Comparison of ENCODE assay signal across 28 cellular contexts in the genomic region with DNA sequence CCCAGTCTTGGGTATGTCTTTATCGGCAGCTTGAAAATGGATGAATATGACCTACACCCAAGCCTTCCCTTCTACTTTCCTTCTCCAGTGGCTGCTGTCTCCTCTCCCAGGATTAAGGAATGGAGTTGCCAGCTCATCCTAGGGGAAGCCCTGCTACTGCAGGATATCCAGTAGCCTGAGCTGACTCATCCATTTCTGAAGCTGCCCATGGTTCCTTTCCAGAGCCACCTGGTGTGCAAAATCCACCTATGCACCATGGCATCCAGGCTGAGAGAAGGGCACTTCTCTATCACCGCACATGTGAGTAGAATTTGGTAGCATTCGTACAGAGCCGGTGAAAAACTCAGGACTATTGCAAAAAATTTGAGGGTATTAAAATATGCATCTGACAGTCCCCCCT.
DNase-seq lines count a peak whose midpoint lies in the region; ATAC-seq and TF ChIP-seq lines count a peak whose summit lies in the region.
"Had no signal": no experiment of that assay in that cellular context is flagged by ENCODE, and none has a peak within 500 bp of the region (broad histone marks: within the 10 kb centered on the region; RNA-seq: fewer than 3 reads in every experiment).

No MANE protein-coding gene starts in this region.

- no peaks in the 10 kb centered on the region for H3K79me2 ChIP-seq in HCT116 (ENCODE audit: insufficient read depth, low read length)
- H3K79me2 ChIP-seq: hepatocyte had no signal

- H3K27ac ChIP-seq in HCT116 (ENCODE audit: low read depth, low read length) (no peak overlapping the region), VCaP (no peak overlapping the region)
- H3K27ac ChIP-seq: BLaER1 treated with 17β-estradiol and CSF1 and Interleukin-3, amounts not matched to agents 10 nM and 100 nM; body of pancreas; hepatocyte; pancreas; tibial nerve had no signal

- RAD21 ChIA-PET in HCT116 (lab: Charles Lee; ENCODE audit: low non-redundant PET in 1 of 2, low total read pairs in 2 of 2, uncharacterized antibody in 2 of 2, unreplicated experiment in 2 of 2): no interaction called here

- peak; percentile 61 for ATAC-seq in HCT116
- ATAC-seq: body of pancreas; left lobe of liver; pancreas; Right ventricle myocardium inferior; stimulated activated effector memory CD8-positive, alpha-beta T cell treated with anti-CD3 and anti-CD28 coated beads, Interleukin-12 subunit alpha, Interleukin-12 subunit beta, amount 100 ng/mL, for 72 hours had no signal

- no peak overlapping the region for H3K4me2 ChIP-seq in HCT116 (ENCODE audit: low read length)
- H3K4me2 ChIP-seq: BLaER1 treated with 17β-estradiol and CSF1 and Interleukin-3, amounts not matched to agents 10 nM and 100 nM; hepatocyte had no signal

- no TSS peak for BruUV-seq in HCT116 (replicated peaks; lab: Mats Ljungman, UMichigan)

- intact Hi-C loops in HCT116 (cut with micrococcal nuclease): no loop called here

- H3K9ac ChIP-seq in HCT116 (ENCODE audit: low read length): no peak overlapping the region
- H3K9ac ChIP-seq: BLaER1 treated with 17β-estradiol and CSF1 and Interleukin-3, amounts not matched to agents 10 nM and 100 nM had no signal

- H3K27me3 ChIP-seq in HCT116 (ENCODE audit: insufficient read depth, low read length): peaks cover 21% of the 10 kb centered on the region
- H3K27me3 ChIP-seq: BLaER1 treated with 17β-estradiol and CSF1 and Interleukin-3, amounts not matched to agents 10 nM and 100 nM; body of pancreas; hepatocyte; pancreas; tibial nerve had no signal

- no peaks in the 10 kb centered on the region for H3K36me3 ChIP-seq in HCT116 (ENCODE audit: control insufficient read depth in 1 of 2, insufficient read depth in 2 of 2, low read length in 2 of 2)
- H3K36me3 ChIP-seq: BLaER1 treated with 17β-estradiol and CSF1 and Interleukin-3, amounts not matched to agents 10 nM and 100 nM; HAP-1; pancreas; tibial nerve had no signal

- TF ChIP-seq POLR2A in HCT116 (IDR thresholded peaks at IDR 0.05; ENCODE audit: borderline replicate concordance, extremely low read depth, insufficient read depth, insufficient read length): no peak

- H3K9me2 ChIP-seq in HCT116 (ENCODE audit: insufficient read depth): no peaks in the 10 kb centered on the region

- no peaks in the 10 kb centered on the region for H3K9me3 ChIP-seq in HCT116 (ENCODE audit: control insufficient read depth in 1 of 2, insufficient read depth in 1 of 2, low read depth in 1 of 2, low read length in 2 of 2)
- H3K9me3 ChIP-seq: BLaER1 treated with 17β-estradiol and CSF1 and Interleukin-3, amounts not matched to agents 10 nM and 100 nM; body of pancreas; HAP-1; pancreas; tibial nerve had no signal

- no peak for TF ChIP-seq CTCF in HCT116 (IDR thresholded peaks at IDR 0.05 in 2 of 3, conservative IDR thresholded peaks at IDR 0.05 in 1 of 3; ENCODE audit: borderline replicate concordance in 1 of 3, insufficient read depth in 1 of 3, low read depth in 2 of 3, low read length in 2 of 3)
- peak; percentile 15; the same call in 1 of the 2 replicates for TF ChIP-seq CTCF in VCaP (conservative IDR thresholded peaks at IDR 0.05)

- DNase-seq in EH (ENCODE audit: low read depth) (peak; percentile 21), HCT116 (ENCODE audit: low read depth, low spot score) (no peak), islet precursor cell (peak; percentile 53), NCI-H2171 treated with DMSO at 0.1 percent for 48 hours (lab: John Stamatoyannopoulos, UW) (no peak), kidney glomerular epithelial cell (lab: John Stamatoyannopoulos, UW) (no peak)
- no peak for DNase-seq in activated CD4-positive, CD25-positive, alpha-beta regulatory T cell (lab: John Stamatoyannopoulos, UW)
- DNase-seq: activated CD4-positive, alpha-beta memory T cell treated with anti-CD3 and anti-CD28 coated beads, Interleukin-2, amount 10 ng/mL, durations not matched to agents 7 days and 5 days; activated CD8-positive, alpha-beta memory T cell treated with anti-CD3 and anti-CD28 coated beads, Interleukin-2, amount 50 U/mL, for 4 hours; activated naive CD4-positive, alpha-beta T cell treated with anti-CD3 and anti-CD28 coated beads, Interleukin-2, amount 10 ng/mL, durations not matched to agents 7 days and 5 days; body of pancreas; cerebellar nuclear complex; dermis blood vessel endothelial cell; DMS79 treated with DMSO at 0.1 percent for 48 hours; NCI-H1092; NCI-H1694 treated with DMSO at 0.1 percent for 48 hours; NCI-H510A treated with DMSO at 0.1 percent for 48 hours; OCI-M1; pancreas; stimulated activated CD4-positive, alpha-beta T cell treated with anti-CD3 and anti-CD28 coated beads, Interleukin-15, amount 100 ng/mL, for 24 hours; T-helper 2 cell had no signal

- H4K20me1 ChIP-seq in HCT116 (ENCODE audit: insufficient read depth): no peaks in the 10 kb centered on the region
- H4K20me1 ChIP-seq: BLaER1 treated with 17β-estradiol and CSF1 and Interleukin-3, amounts not matched to agents 10 nM and 100 nM had no signal

- CTCF ChIA-PET in HCT116 (lab: Charles Lee): interaction anchor here (1.1 to 1.7 kb wide), 2 partner anchors 192 to 555 kb away, joined by 4 to 9 read pairs; no protein-coding TSS in a partner anchor

- TF ChIP-seq RAD21 in HCT116 (IDR thresholded peaks at IDR 0.05; ENCODE audit: low read depth): 0 out of 2 replicates have a peak, but pooled peaks have one; percentile 14

- POLR2A ChIA-PET in HCT116 (lab: Charles Lee): no interaction called here

- H3K4me1 ChIP-seq in HCT116 (ENCODE audit: control insufficient read depth in 1 of 2, insufficient read depth in 2 of 2, low read length in 2 of 2): no peaks in the 10 kb centered on the region
- H3K4me1 ChIP-seq: HAP-1, pancreas had no signal

- H3K4me3 ChIP-seq in HCT116 (replicated peaks in 1 of 2; ENCODE audit: low read depth in 1 of 2, low read length in 2 of 2): no peak overlapping the region
- H3K4me3 ChIP-seq: BLaER1 treated with 17β-estradiol and CSF1 and Interleukin-3, amounts not matched to agents 10 nM and 100 nM; body of pancreas; HAP-1; hepatocyte; pancreas; tibial nerve had no signal

- H2AFZ ChIP-seq in HCT116 (ENCODE audit: low read depth, low read length, poor library complexity, severe bottlenecking): no peak overlapping the region
- H2AFZ ChIP-seq: hepatocyte had no signal

TF ChIP-seq in HCT116, 20 proteins besides CTCF, POLR2A, EP300 and RAD21 (continues in another document):
- no peak for TF ChIP-seq POLR2AphosphoS5 (IDR thresholded peaks at IDR 0.05; ENCODE audit: low read depth, low read length)
- no peak for TF ChIP-seq SRF (IDR thresholded peaks at IDR 0.05; ENCODE audit: low read depth)
- TF ChIP-seq EZH2 (IDR thresholded peaks at IDR 0.05): no peak
- no peak for TF ChIP-seq TCF7L2 (IDR thresholded peaks at IDR 0.05; ENCODE audit: borderline replicate concordance, extremely low read depth, insufficient read depth, insufficient read length)
- no peak for TF ChIP-seq FOSL1 (IDR thresholded peaks at IDR 0.05; ENCODE audit: low read depth)
- TF ChIP-seq, protein P1, sequence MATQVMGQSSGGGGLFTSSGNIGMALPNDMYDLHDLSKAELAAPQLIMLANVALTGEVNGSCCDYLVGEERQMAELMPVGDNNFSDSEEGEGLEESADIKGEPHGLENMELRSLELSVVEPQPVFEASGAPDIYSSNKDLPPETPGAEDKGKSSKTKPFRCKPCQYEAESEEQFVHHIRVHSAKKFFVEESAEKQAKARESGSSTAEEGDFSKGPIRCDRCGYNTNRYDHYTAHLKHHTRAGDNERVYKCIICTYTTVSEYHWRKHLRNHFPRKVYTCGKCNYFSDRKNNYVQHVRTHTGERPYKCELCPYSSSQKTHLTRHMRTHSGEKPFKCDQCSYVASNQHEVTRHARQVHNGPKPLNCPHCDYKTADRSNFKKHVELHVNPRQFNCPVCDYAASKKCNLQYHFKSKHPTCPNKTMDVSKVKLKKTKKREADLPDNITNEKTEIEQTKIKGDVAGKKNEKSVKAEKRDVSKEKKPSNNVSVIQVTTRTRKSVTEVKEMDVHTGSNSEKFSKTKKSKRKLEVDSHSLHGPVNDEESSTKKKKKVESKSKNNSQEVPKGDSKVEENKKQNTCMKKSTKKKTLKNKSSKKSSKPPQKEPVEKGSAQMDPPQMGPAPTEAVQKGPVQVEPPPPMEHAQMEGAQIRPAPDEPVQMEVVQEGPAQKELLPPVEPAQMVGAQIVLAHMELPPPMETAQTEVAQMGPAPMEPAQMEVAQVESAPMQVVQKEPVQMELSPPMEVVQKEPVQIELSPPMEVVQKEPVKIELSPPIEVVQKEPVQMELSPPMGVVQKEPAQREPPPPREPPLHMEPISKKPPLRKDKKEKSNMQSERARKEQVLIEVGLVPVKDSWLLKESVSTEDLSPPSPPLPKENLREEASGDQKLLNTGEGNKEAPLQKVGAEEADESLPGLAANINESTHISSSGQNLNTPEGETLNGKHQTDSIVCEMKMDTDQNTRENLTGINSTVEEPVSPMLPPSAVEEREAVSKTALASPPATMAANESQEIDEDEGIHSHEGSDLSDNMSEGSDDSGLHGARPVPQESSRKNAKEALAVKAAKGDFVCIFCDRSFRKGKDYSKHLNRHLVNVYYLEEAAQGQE (IDR thresholded peaks at IDR 0.05; ENCODE audit: low read depth): no peak
- TF ChIP-seq EZH2phosphoT487 (IDR thresholded peaks at IDR 0.05; ENCODE audit: borderline replicate concordance): no peak
- TF ChIP-seq SIN3A (IDR thresholded peaks at IDR 0.05; ENCODE audit: low read depth): no peak
- TF ChIP-seq CBX3 (IDR thresholded peaks at IDR 0.05; ENCODE audit: low read depth): no peak
- no peak for TF ChIP-seq JUND (IDR thresholded peaks at IDR 0.05)
- TF ChIP-seq YY1 (IDR thresholded peaks at IDR 0.05; ENCODE audit: extremely low read depth, insufficient replicate concordance, low read depth, low read length): no peak
- no peak for TF ChIP-seq ELF1 (IDR thresholded peaks at IDR 0.05; ENCODE audit: borderline replicate concordance, low read depth)
- TF ChIP-seq EGR1 (IDR thresholded peaks at IDR 0.05; ENCODE audit: low read depth): no peak
- TF ChIP-seq SP1 (IDR thresholded peaks at IDR 0.05; ENCODE audit: low read depth): no peak
- TF ChIP-seq, protein P2, sequence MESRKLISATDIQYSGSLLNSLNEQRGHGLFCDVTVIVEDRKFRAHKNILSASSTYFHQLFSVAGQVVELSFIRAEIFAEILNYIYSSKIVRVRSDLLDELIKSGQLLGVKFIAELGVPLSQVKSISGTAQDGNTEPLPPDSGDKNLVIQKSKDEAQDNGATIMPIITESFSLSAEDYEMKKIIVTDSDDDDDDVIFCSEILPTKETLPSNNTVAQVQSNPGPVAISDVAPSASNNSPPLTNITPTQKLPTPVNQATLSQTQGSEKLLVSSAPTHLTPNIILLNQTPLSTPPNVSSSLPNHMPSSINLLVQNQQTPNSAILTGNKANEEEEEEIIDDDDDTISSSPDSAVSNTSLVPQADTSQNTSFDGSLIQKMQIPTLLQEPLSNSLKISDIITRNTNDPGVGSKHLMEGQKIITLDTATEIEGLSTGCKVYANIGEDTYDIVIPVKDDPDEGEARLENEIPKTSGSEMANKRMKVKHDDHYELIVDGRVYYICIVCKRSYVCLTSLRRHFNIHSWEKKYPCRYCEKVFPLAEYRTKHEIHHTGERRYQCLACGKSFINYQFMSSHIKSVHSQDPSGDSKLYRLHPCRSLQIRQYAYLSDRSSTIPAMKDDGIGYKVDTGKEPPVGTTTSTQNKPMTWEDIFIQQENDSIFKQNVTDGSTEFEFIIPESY (IDR thresholded peaks at IDR 0.05; ENCODE audit: extremely low read depth, insufficient replicate concordance, low read length): no peak

Comparison
In these comparisons a context has a peak if more than half of its experiments do, and no peak if none do; other contexts are left out.
1. DNase-seq: peak in EH (single experiment) and islet precursor cell (single experiment); none in HCT116 (single experiment), NCI-H2171 treated with DMSO at 0.1 percent for 48 hours (single experiment), kidney glomerular epithelial cell (single experiment) and activated CD4-positive, CD25-positive, alpha-beta regulatory T cell (0 of 4).